Comparison of ENCODE assay signal across 8 cellular contexts in genomic region chr19:47613165-47614146, GRCh38. TPM values are rescaled to one million over a fixed set of nuclear protein-coding genes. Genes with fewer than 3 reads are reported as not detected.
A peak's percentile ranks its signal among the peaks of the same experiment; 100 is the strongest.
DNase-seq lines count a peak whose midpoint lies in the region; ATAC-seq and TF ChIP-seq lines count a peak whose summit lies in the region.
"Had no signal": no experiment of that assay in that cellular context is flagged by ENCODE, and none has a peak within 500 bp of the region (broad histone marks: within the 10 kb centered on the region; RNA-seq: fewer than 3 reads in every experiment).

No MANE protein-coding gene starts in this region.

- peaks cover 57% of the 10 kb centered on the region for H3K4me1 Mint-ChIP-seq in WTC11

- peak overlapping the region; percentile 49 for H3K9ac ChIP-seq in skeletal muscle satellite cell (ENCODE audit: low read depth, low read length)

- H3K27me3 ChIP-seq in skeletal muscle satellite cell (ENCODE audit: control insufficient read depth, insufficient read depth, low read length): no peaks in the 10 kb centered on the region

- DNase-seq in GM04504 (ENCODE audit: low read depth): peak; percentile 57
- DNase-seq in WTC11 (ENCODE audit: low spot score): peak; percentile 80
- peak; percentile 77 for DNase-seq in hepatic stellate cell (ENCODE audit: low spot score)
- DNase-seq in lower leg skin (ENCODE audit: low spot score in 2 of 2): no peak
- no peak for DNase-seq in activated CD4-positive, alpha-beta T cell treated with anti-CD3 and anti-CD28 coated beads for 1 hour
- no peak for DNase-seq in GF-D8 (lab: John Stamatoyannopoulos, UW)

- no peaks in the 10 kb centered on the region; the same call in 1 of the 2 replicates for H3K27me3 Mint-ChIP-seq in WTC11 (ENCODE audit: low read depth)

- WGBS in lower leg skin, 2 donors: 50 to 53% methylated on average over 15 to 16 of the region's 16 CpGs

- intact Hi-C loops in lower leg skin (cut with DNase I; ENCODE audit: low total_unique reads): no loop called here

- H3K4me2 ChIP-seq in skeletal muscle satellite cell (ENCODE audit: low read length): peak overlapping the region; percentile 37

- peak overlapping the region; percentile 97 for H3K27ac Mint-ChIP-seq in WTC11

- TF ChIP-seq POLR2A in lower leg skin (IDR thresholded peaks at IDR 0.05): no peak

- peaks cover 7% of the 10 kb centered on the region for H3K36me3 Mint-ChIP-seq in WTC11

- H3K4me3 Mint-ChIP-seq in WTC11: peak overlapping the region; percentile 35

- H3K4me3 ChIP-seq in skeletal muscle satellite cell (ENCODE audit: low read length) (no peak overlapping the region), lower leg skin (ENCODE audit: low read depth, poor library complexity, severe bottlenecking) (no peak overlapping the region)

- peak; percentile 62 for ATAC-seq in WTC11

- CTCF ChIA-PET in WTC11 (lab: Charles Lee): interaction anchor here (0.6 to 1.5 kb wide), 9 partner anchors 13 to 264 kb away, joined by 3 to 5 read pairs (median 4); partner anchors contain the start of gene DHX34

- no peak for TF ChIP-seq CTCF in WTC11 (IDR thresholded peaks at IDR 0.05)
- TF ChIP-seq CTCF in lower leg skin (IDR thresholded peaks at IDR 0.05): no peak

- H3K9me3 ChIP-seq in skeletal muscle satellite cell (replicated peaks; ENCODE audit: low read length): no peaks in the 10 kb centered on the region

- POLR2A ChIA-PET in WTC11 (lab: Charles Lee): interaction anchor here (0.6 to 4.3 kb wide), 4 partner anchors 10 to 54 kb away, joined by 3 to 31 read pairs (median 5); no protein-coding TSS in a partner anchor

- H3K4me1 ChIP-seq in skeletal muscle satellite cell (ENCODE audit: control insufficient read depth, insufficient read depth, low read length): peaks cover 29% of the 10 kb centered on the region

- H3K9me3 Mint-ChIP-seq in WTC11: no peaks in the 10 kb centered on the region; the same call in 1 of the 2 replicates

- peaks cover 11% of the 10 kb centered on the region for H3K36me3 ChIP-seq in skeletal muscle satellite cell (ENCODE audit: insufficient read depth, low read length)

TF ChIP-seq in WTC11, 78 proteins besides CTCF, POLR2A, EP300 and RAD21:
- TF ChIP-seq, protein P1, sequence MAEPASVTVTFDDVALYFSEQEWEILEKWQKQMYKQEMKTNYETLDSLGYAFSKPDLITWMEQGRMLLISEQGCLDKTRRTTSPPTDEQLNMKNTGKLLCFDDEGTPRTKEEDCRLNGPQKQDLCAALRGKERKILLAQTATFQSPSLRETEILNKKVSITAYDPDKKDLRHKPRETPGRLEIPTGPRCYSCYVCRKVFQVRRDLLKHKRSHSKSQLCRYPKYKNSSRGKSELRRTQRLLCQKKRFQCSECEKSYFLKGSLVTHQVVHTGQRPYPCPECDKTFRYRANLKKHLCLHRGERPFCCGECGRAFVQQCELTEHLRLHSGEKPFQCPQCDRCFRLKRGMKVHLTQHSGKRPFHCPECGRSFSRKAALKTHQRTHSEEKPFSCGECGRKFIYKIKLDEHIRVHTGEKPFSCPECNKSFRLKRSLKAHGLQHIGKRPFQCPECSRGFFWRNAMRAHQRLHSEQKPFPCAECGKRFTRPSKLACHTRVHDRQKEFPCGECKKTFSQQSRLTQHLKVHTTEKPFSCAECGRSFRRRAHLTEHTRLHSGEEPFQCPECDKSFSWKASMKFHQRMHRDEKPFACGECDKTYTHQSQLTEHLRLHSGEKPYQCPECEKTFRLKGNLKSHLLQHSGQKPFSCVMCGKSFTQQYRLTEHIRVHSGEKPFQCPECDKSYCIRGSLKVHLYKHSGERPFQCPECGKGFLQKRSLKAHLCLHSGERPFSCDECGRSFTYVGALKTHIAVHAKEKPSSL (CRISPR knock-in tag; conservative IDR thresholded peaks at IDR 0.05): no peak
- TF ChIP-seq PRRX2 (CRISPR knock-in tag; IDR thresholded peaks at IDR 0.05): 0 out of 2 replicates have a peak, but pooled peaks have one; percentile 40
- peak; percentile 47; the same call in 1 of the 2 replicates for TF ChIP-seq FOXK1 (CRISPR knock-in tag; IDR thresholded peaks at IDR 0.05)
- peak; percentile 34; the same call in 1 of the 2 replicates for TF ChIP-seq TEAD1 (CRISPR knock-in tag; IDR thresholded peaks at IDR 0.05)
- no peak for TF ChIP-seq ATF2 (CRISPR knock-in tag; IDR thresholded peaks at IDR 0.05; ENCODE audit: borderline replicate concordance, low read depth)
- no peak for TF ChIP-seq ATF1 (CRISPR knock-in tag; IDR thresholded peaks at IDR 0.05)
- TF ChIP-seq, protein P2, sequence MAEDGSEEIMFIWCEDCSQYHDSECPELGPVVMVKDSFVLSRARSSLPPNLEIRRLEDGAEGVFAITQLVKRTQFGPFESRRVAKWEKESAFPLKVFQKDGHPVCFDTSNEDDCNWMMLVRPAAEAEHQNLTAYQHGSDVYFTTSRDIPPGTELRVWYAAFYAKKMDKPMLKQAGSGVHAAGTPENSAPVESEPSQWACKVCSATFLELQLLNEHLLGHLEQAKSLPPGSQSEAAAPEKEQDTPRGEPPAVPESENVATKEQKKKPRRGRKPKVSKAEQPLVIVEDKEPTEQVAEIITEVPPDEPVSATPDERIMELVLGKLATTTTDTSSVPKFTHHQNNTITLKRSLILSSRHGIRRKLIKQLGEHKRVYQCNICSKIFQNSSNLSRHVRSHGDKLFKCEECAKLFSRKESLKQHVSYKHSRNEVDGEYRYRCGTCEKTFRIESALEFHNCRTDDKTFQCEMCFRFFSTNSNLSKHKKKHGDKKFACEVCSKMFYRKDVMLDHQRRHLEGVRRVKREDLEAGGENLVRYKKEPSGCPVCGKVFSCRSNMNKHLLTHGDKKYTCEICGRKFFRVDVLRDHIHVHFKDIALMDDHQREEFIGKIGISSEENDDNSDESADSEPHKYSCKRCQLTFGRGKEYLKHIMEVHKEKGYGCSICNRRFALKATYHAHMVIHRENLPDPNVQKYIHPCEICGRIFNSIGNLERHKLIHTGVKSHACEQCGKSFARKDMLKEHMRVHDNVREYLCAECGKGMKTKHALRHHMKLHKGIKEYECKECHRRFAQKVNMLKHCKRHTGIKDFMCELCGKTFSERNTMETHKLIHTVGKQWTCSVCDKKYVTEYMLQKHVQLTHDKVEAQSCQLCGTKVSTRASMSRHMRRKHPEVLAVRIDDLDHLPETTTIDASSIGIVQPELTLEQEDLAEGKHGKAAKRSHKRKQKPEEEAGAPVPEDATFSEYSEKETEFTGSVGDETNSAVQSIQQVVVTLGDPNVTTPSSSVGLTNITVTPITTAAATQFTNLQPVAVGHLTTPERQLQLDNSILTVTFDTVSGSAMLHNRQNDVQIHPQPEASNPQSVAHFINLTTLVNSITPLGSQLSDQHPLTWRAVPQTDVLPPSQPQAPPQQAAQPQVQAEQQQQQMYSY (CRISPR knock-in tag; IDR thresholded peaks at IDR 0.05): peak; percentile 90

RNA-seq across cellular contexts. Expression of gene BICRA, which starts 4.5 kb away (rescaled TPM):
- total RNA-seq in WTC11 (2021) (23.0 to 30.3 TPM (median 26.0 TPM) in 3 replicates), lower leg skin (10 to 100 TPM; 12.5 to 25.4 (median 18.4) TPM)
- total RNA-seq in skeletal muscle satellite cell (2012; rRNA removed): 9.2 and 12.2 TPM in 2 replicates

RNA-seq across cellular contexts. Expression of gene ZNF541, which starts 40.5 kb away (rescaled TPM):
- 0.07 to 0.09 TPM (median 0.09 TPM) in 3 replicates for total RNA-seq in WTC11 (2021)
- under 0.01 TPM in 2 replicates for total RNA-seq in skeletal muscle satellite cell (2012; rRNA removed)
- 1 to 10 TPM in 1 of 4 donors, under 1 TPM in 2, not detected in 1; 0.08 to 1.5 (median 0.69) TPM for total RNA-seq in lower leg skin
- total RNA-seq: SK-MEL-5 had no signal

Comparison
In these comparisons a context has a peak if more than half of its experiments do, and no peak if none do; other contexts are left out.
1. DNase-seq: peak in GM04504 (single experiment), WTC11 (single experiment) and hepatic stellate cell (single experiment); none in lower leg skin (0 of 2), activated CD4-positive, alpha-beta T cell treated with anti-CD3 and anti-CD28 coated beads for 1 hour (single experiment) and GF-D8 (single experiment).